In genomic region chr6:67501738-67502137, GRCh38 we compare ENCODE assay signal across 15 cellular contexts.
"Had no signal": no experiment of that assay in that cellular context is flagged by ENCODE, and none has a peak within 500 bp of the region (broad histone marks: within the 10 kb centered on the region; RNA-seq: fewer than 3 reads in every experiment).

No MANE protein-coding gene starts in this region.

- ATAC-seq: body of pancreas; naive thymus-derived CD8-positive, alpha-beta T cell; psoas muscle; upper lobe of right lung had no signal

- H3K36me3 ChIP-seq: adrenal gland, sigmoid colon, upper lobe of right lung had no signal

- H3K27ac ChIP-seq: adrenal gland, body of pancreas, psoas muscle, sigmoid colon, testis, upper lobe of right lung had no signal

- DNase-seq: activated naive CD4-positive, alpha-beta T cell treated with anti-CD3 and anti-CD28 coated beads, Interleukin-2, amount 50 U/mL, for 16 hours; adrenal gland; body of pancreas; effector memory CD4-positive, alpha-beta T cell; naive thymus-derived CD8-positive, alpha-beta T cell; psoas muscle; sigmoid colon; stimulated activated CD4-positive, alpha-beta T cell treated with anti-CD3 and anti-CD28 coated beads, Interleukin-12 subunit alpha, Interleukin-12 subunit beta, amount 100 ng/mL, for 4 hours; T-helper 2 cell; testis; upper lobe of right lung had no signal

- H3K4me3 ChIP-seq: adrenal gland, body of pancreas, lung, psoas muscle, sigmoid colon, testis, upper lobe of right lung had no signal

- H3K4me1 Mint-ChIP-seq: central memory CD8-positive, alpha-beta T cell; naive thymus-derived CD8-positive, alpha-beta T cell had no signal

- H3K27me3 ChIP-seq: adrenal gland, body of pancreas, sigmoid colon, testis, upper lobe of right lung had no signal

- H3K27ac Mint-ChIP-seq: activated T-helper 2 cell treated with anti-CD3 and anti-CD28 coated beads, Interferon-gamma antibody, Interleukin-2, Interleukin-4, amounts not matched to agents 10 μg/mL and 5 μg/mL and 100 μg/mL, durations not matched to agents 14 hours and 24 hours and 36 hours; naive thymus-derived CD8-positive, alpha-beta T cell; stimulated activated naive CD8-positive, alpha-beta T cell treated with anti-CD3 and anti-CD28 coated beads, Interleukin-15, Interleukin-2, amounts not matched to agents 100 ng/mL and 50 ng/mL, for 24 hours had no signal

- H3K4me1 ChIP-seq: adrenal gland, body of pancreas, psoas muscle, sigmoid colon, testis, upper lobe of right lung had no signal

- H3K27me3 Mint-ChIP-seq: central memory CD8-positive, alpha-beta T cell; naive thymus-derived CD8-positive, alpha-beta T cell; stimulated activated naive CD8-positive, alpha-beta T cell treated with anti-CD3 and anti-CD28 coated beads, Interleukin-15, Interleukin-2, amounts not matched to agents 100 ng/mL and 50 ng/mL, for 24 hours had no signal

- H3K36me3 Mint-ChIP-seq: naive thymus-derived CD8-positive, alpha-beta T cell had no signal

- H3K4me3 Mint-ChIP-seq: central memory CD8-positive, alpha-beta T cell; naive thymus-derived CD8-positive, alpha-beta T cell; stimulated activated naive CD8-positive, alpha-beta T cell treated with anti-CD3 and anti-CD28 coated beads, Interleukin-15, Interleukin-2, amounts not matched to agents 100 ng/mL and 50 ng/mL, for 24 hours had no signal

- H3K9me3 ChIP-seq: adrenal gland, body of pancreas, psoas muscle, testis, upper lobe of right lung had no signal
